In the genomic region with DNA sequence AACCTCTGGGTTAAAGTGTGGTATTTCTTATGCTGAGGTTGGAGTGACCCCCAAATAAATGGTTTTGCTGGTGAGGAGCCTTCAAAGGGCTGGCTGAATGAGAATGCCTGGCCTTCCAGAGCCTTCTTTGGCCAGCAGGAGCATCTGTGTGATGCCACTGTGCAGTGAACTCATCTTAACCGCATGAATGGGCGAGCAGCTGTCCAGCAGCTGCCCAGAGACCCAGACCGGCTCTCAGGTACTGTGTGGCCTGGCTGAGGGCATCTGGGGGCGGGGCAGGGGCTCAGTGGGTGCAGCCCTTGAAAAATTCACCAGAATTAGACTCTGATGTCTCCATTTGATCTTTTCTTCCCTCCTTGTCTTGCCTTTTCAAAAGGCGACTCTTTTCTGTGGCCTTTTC, we compare ENCODE assay signal across 1 cellular context.
TF ChIP-seq lines count a peak whose summit lies in the region.

No MANE protein-coding gene starts in this region.

TF ChIP-seq in GM23338, 12 proteins besides CTCF, POLR2A, EP300 and RAD21:
- TF ChIP-seq, protein P1, sequence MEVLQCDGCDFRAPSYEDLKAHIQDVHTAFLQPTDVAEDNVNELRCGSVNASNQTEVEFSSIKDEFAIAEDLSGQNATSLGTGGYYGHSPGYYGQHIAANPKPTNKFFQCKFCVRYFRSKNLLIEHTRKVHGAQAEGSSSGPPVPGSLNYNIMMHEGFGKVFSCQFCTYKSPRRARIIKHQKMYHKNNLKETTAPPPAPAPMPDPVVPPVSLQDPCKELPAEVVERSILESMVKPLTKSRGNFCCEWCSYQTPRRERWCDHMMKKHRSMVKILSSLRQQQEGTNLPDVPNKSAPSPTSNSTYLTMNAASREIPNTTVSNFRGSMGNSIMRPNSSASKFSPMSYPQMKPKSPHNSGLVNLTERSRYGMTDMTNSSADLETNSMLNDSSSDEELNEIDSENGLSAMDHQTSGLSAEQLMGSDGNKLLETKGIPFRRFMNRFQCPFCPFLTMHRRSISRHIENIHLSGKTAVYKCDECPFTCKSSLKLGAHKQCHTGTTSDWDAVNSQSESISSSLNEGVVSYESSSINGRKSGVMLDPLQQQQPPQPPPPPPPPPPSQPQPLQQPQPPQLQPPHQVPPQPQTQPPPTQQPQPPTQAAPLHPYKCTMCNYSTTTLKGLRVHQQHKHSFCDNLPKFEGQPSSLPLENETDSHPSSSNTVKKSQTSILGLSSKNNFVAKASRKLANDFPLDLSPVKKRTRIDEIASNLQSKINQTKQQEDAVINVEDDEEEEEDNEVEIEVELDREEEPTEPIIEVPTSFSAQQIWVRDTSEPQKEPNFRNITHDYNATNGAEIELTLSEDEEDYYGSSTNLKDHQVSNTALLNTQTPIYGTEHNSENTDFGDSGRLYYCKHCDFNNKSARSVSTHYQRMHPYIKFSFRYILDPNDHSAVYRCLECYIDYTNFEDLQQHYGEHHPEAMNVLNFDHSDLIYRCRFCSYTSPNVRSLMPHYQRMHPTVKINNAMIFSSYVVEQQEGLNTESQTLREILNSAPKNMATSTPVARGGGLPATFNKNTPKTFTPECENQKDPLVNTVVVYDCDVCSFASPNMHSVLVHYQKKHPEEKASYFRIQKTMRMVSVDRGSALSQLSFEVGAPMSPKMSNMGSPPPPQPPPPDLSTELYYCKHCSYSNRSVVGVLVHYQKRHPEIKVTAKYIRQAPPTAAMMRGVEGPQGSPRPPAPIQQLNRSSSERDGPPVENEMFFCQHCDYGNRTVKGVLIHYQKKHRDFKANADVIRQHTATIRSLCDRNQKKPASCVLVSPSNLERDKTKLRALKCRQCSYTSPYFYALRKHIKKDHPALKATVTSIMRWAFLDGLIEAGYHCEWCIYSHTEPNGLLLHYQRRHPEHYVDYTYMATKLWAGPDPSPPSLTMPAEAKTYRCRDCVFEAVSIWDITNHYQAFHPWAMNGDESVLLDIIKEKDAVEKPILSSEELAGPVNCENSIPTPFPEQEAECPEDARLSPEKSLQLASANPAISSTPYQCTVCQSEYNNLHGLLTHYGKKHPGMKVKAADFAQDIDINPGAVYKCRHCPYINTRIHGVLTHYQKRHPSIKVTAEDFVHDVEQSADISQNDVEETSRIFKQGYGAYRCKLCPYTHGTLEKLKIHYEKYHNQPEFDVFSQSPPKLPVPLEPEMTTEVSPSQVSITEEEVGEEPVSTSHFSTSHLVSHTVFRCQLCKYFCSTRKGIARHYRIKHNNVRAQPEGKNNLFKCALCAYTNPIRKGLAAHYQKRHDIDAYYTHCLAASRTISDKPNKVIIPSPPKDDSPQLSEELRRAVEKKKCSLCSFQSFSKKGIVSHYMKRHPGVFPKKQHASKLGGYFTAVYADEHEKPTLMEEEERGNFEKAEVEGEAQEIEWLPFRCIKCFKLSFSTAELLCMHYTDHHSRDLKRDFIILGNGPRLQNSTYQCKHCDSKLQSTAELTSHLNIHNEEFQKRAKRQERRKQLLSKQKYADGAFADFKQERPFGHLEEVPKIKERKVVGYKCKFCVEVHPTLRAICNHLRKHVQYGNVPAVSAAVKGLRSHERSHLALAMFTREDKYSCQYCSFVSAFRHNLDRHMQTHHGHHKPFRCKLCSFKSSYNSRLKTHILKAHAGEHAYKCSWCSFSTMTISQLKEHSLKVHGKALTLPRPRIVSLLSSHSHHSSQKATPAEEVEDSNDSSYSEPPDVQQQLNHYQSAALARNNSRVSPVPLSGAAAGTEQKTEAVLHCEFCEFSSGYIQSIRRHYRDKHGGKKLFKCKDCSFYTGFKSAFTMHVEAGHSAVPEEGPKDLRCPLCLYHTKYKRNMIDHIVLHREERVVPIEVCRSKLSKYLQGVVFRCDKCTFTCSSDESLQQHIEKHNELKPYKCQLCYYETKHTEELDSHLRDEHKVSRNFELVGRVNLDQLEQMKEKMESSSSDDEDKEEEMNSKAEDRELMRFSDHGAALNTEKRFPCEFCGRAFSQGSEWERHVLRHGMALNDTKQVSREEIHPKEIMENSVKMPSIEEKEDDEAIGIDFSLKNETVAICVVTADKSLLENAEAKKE (CRISPR knock-in tag; IDR thresholded peaks at IDR 0.05), result no peak
- TF ChIP-seq, protein P2, sequence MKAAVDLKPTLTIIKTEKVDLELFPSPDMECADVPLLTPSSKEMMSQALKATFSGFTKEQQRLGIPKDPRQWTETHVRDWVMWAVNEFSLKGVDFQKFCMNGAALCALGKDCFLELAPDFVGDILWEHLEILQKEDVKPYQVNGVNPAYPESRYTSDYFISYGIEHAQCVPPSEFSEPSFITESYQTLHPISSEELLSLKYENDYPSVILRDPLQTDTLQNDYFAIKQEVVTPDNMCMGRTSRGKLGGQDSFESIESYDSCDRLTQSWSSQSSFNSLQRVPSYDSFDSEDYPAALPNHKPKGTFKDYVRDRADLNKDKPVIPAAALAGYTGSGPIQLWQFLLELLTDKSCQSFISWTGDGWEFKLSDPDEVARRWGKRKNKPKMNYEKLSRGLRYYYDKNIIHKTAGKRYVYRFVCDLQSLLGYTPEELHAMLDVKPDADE (IDR thresholded peaks at IDR 0.05), result no peak
- TF ChIP-seq EZH2 (IDR thresholded peaks at IDR 0.05; ENCODE audit: low read depth, unreplicated experiment) (no peak), ZNF114 (CRISPR knock-in tag; IDR thresholded peaks at IDR 0.05) (no peak), STAT1 (IDR thresholded peaks at IDR 0.05; ENCODE audit: unreplicated experiment) (no peak), JUNB (IDR thresholded peaks at IDR 0.05; ENCODE audit: unreplicated experiment) (no peak)
- TF ChIP-seq, protein P3, sequence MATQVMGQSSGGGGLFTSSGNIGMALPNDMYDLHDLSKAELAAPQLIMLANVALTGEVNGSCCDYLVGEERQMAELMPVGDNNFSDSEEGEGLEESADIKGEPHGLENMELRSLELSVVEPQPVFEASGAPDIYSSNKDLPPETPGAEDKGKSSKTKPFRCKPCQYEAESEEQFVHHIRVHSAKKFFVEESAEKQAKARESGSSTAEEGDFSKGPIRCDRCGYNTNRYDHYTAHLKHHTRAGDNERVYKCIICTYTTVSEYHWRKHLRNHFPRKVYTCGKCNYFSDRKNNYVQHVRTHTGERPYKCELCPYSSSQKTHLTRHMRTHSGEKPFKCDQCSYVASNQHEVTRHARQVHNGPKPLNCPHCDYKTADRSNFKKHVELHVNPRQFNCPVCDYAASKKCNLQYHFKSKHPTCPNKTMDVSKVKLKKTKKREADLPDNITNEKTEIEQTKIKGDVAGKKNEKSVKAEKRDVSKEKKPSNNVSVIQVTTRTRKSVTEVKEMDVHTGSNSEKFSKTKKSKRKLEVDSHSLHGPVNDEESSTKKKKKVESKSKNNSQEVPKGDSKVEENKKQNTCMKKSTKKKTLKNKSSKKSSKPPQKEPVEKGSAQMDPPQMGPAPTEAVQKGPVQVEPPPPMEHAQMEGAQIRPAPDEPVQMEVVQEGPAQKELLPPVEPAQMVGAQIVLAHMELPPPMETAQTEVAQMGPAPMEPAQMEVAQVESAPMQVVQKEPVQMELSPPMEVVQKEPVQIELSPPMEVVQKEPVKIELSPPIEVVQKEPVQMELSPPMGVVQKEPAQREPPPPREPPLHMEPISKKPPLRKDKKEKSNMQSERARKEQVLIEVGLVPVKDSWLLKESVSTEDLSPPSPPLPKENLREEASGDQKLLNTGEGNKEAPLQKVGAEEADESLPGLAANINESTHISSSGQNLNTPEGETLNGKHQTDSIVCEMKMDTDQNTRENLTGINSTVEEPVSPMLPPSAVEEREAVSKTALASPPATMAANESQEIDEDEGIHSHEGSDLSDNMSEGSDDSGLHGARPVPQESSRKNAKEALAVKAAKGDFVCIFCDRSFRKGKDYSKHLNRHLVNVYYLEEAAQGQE (IDR thresholded peaks at IDR 0.05; ENCODE audit: unreplicated experiment), result peak; percentile 31
